Comparison of ENCODE assay signal across 20 cellular contexts in the genomic region with DNA sequence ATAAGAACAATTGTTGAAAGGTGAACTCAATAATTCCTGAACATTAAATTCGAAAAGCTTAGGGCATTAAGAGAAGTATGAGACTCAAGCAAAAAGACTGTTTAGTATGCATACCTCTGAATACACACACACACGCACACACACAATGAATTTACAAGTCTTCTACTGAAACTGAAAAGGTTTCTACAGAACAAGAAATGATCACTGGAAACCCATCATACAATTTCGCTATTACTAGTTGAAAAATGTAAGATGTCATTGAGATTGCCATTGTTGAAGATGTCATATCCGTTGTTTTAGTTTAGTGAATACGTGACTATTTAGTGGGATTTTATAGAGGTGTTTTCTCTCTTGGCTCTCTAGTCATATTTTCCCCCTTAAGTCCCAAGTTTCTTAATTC.
DNase-seq lines count a peak whose midpoint lies in the region; ATAC-seq lines count a peak whose summit lies in the region.
"Had no signal": no experiment of that assay in that cellular context is flagged by ENCODE, and none has a peak within 500 bp of the region (broad histone marks: within the 10 kb centered on the region; RNA-seq: fewer than 3 reads in every experiment).

No MANE protein-coding gene starts in this region.

- intact Hi-C loops in activated T-helper 2 cell treated with anti-CD3 and anti-CD28 coated beads, Interferon-gamma antibody, Interleukin-2, Interleukin-4, amounts not matched to agents 10 μg/mL and 5 μg/mL and 100 μg/mL, durations not matched to agents 14 hours and 24 hours and 36 hours (cut with micrococcal nuclease), result loop anchor here (2.0 to 5.0 kb wide), 3 partner anchors 16 to 194 kb away; no protein-coding TSS in a partner anchor

- H3K4me3 Mint-ChIP-seq in activated T-helper 2 cell treated with anti-CD3 and anti-CD28 coated beads, Interferon-gamma antibody, Interleukin-2, Interleukin-4, amounts not matched to agents 10 μg/mL and 5 μg/mL and 100 μg/mL, durations not matched to agents 14 hours and 24 hours and 36 hours (ENCODE audit: low read depth), result no peak overlapping the region
- H3K4me3 Mint-ChIP-seq in stimulated activated naive CD8-positive, alpha-beta T cell treated with anti-CD3 and anti-CD28 coated beads, Interleukin-15, amount 100 ng/mL, for 72 hours, result no peak overlapping the region
- H3K4me3 Mint-ChIP-seq: GM23338, IgD-negative memory B cell had no signal

- peaks cover 0 to 7% of the 10 kb centered on the region in 2 donors for H3K36me3 Mint-ChIP-seq in activated naive CD4-positive, alpha-beta T cell treated with anti-CD3 and anti-CD28 coated beads, Interleukin-2, amount 50 U/mL, for 72 hours
- H3K36me3 Mint-ChIP-seq in activated T-helper 2 cell treated with anti-CD3 and anti-CD28 coated beads, Interferon-gamma antibody, Interleukin-2, Interleukin-4, amounts not matched to agents 10 μg/mL and 5 μg/mL and 100 μg/mL, durations not matched to agents 14 hours and 24 hours and 36 hours (ENCODE audit: low read depth), result peaks cover 8% of the 10 kb centered on the region
- H3K36me3 Mint-ChIP-seq: IgD-negative memory B cell had no signal

- no peak overlapping the region for H3K27ac Mint-ChIP-seq in activated naive CD4-positive, alpha-beta T cell treated with anti-CD3 and anti-CD28 coated beads, Interleukin-2, amount 50 U/mL, for 72 hours
- H3K27ac Mint-ChIP-seq in activated T-helper 2 cell treated with anti-CD3 and anti-CD28 coated beads, Interferon-gamma antibody, Interleukin-2, Interleukin-4, amounts not matched to agents 10 μg/mL and 5 μg/mL and 100 μg/mL, durations not matched to agents 14 hours and 24 hours and 36 hours, result peak overlapping the region; percentile 88
- no peak overlapping the region for H3K27ac Mint-ChIP-seq in stimulated activated naive CD8-positive, alpha-beta T cell treated with anti-CD3 and anti-CD28 coated beads, Interleukin-15, amount 100 ng/mL, for 72 hours
- H3K27ac Mint-ChIP-seq: GM23338, IgD-negative memory B cell had no signal

- DNase-seq in activated naive CD4-positive, alpha-beta T cell treated with anti-CD3 and anti-CD28 coated beads, Interleukin-2, amount 50 U/mL, for 72 hours (ENCODE audit: low spot score in 2 of 2), result no peak
- no peak for DNase-seq in activated naive CD4-positive, alpha-beta T cell (lab: John Stamatoyannopoulos, UW)
- DNase-seq in activated T-helper 2 cell treated with anti-CD3 and anti-CD28 coated beads, Interferon-gamma antibody, Interleukin-2, Interleukin-4, amounts not matched to agents 10 μg/mL and 5 μg/mL and 100 μg/mL, durations not matched to agents 14 hours and 24 hours and 36 hours (ENCODE audit: low spot score), result no peak
- no peak for DNase-seq in stimulated activated naive CD8-positive, alpha-beta T cell treated with anti-CD3 and anti-CD28 coated beads, Interleukin-15, amount 100 ng/mL, for 72 hours
- DNase-seq in GOT3 (lab: John Stamatoyannopoulos, UW) (no peak), SIG-M5 treated with dmso at 0.1 percent for 504 hours (lab: John Stamatoyannopoulos, UW; ENCODE audit: unreplicated experiment) (no peak)
- DNase-seq: ACHN, C1 segment of cervical spinal cord, DMS79, Karpas-422, NCI-H1417 treated with DMSO at 0.1 percent for 48 hours, NCI-H187 treated with DMSO at 0.1 percent for 48 hours, NCI-H2227 treated with DMSO at 0.1 percent for 48 hours, NCI-H524, PC-9, SIG-M5 had no signal

- peaks cover 3 to 5% of the 10 kb centered on the region in 2 donors for H3K9me3 Mint-ChIP-seq in activated naive CD4-positive, alpha-beta T cell treated with anti-CD3 and anti-CD28 coated beads, Interleukin-2, amount 50 U/mL, for 72 hours
- peaks cover 14% of the 10 kb centered on the region for H3K9me3 Mint-ChIP-seq in activated T-helper 2 cell treated with anti-CD3 and anti-CD28 coated beads, Interferon-gamma antibody, Interleukin-2, Interleukin-4, amounts not matched to agents 10 μg/mL and 5 μg/mL and 100 μg/mL, durations not matched to agents 14 hours and 24 hours and 36 hours
- no peaks in the 10 kb centered on the region for H3K9me3 Mint-ChIP-seq in stimulated activated naive CD8-positive, alpha-beta T cell treated with anti-CD3 and anti-CD28 coated beads, Interleukin-15, amount 100 ng/mL, for 72 hours

- ATAC-seq in activated naive CD4-positive, alpha-beta T cell treated with anti-CD3 and anti-CD28 coated beads, Interleukin-2, amount 50 U/mL, for 72 hours, result peak; percentile 37 to 79
- ATAC-seq in HG03442 (IDR thresholded peaks at IDR 0.05; ENCODE audit: unreplicated experiment), result peak; percentile 35
- peak; percentile 49 for ATAC-seq in stimulated activated naive CD8-positive, alpha-beta T cell treated with anti-CD3 and anti-CD28 coated beads, Interleukin-15, amount 100 ng/mL, for 72 hours
- ATAC-seq: GM23338, HCT116 had no signal

- H3K4me1 Mint-ChIP-seq in activated T-helper 2 cell treated with anti-CD3 and anti-CD28 coated beads, Interferon-gamma antibody, Interleukin-2, Interleukin-4, amounts not matched to agents 10 μg/mL and 5 μg/mL and 100 μg/mL, durations not matched to agents 14 hours and 24 hours and 36 hours (ENCODE audit: low read depth), result peaks cover 31% of the 10 kb centered on the region
- H3K4me1 Mint-ChIP-seq in stimulated activated naive CD8-positive, alpha-beta T cell treated with anti-CD3 and anti-CD28 coated beads, Interleukin-15, amount 100 ng/mL, for 72 hours, result peaks cover 19% of the 10 kb centered on the region

- H3K27me3 Mint-ChIP-seq in activated T-helper 2 cell treated with anti-CD3 and anti-CD28 coated beads, Interferon-gamma antibody, Interleukin-2, Interleukin-4, amounts not matched to agents 10 μg/mL and 5 μg/mL and 100 μg/mL, durations not matched to agents 14 hours and 24 hours and 36 hours (ENCODE audit: low read depth), result no peaks in the 10 kb centered on the region
- peaks cover 14% of the 10 kb centered on the region for H3K27me3 Mint-ChIP-seq in stimulated activated naive CD8-positive, alpha-beta T cell treated with anti-CD3 and anti-CD28 coated beads, Interleukin-15, amount 100 ng/mL, for 72 hours
